18 cellular contexts compared by ENCODE assay signal in genomic region chr9:121336705-121337104, GRCh38. TPM values are rescaled to one million over a fixed set of nuclear protein-coding genes. Genes with fewer than 3 reads are reported as not detected.
DNase-seq lines count a peak whose midpoint lies in the region; ATAC-seq and TF ChIP-seq lines count a peak whose summit lies in the region.
"Had no signal": no experiment of that assay in that cellular context is flagged by ENCODE, and none has a peak within 500 bp of the region (broad histone marks: within the 10 kb centered on the region; RNA-seq: fewer than 3 reads in every experiment).

No MANE protein-coding gene starts in this region.

- CTCF ChIA-PET in GM10248 (lab: Yijun Ruan, JAX): interaction anchor here (0.8 to 1.6 kb wide), 2 partner anchors 17 to 21 kb away, joined by 3 to 10 read pairs; no protein-coding TSS in a partner anchor

- in situ Hi-C loops in HAP-1 (cut with MboI; ENCODE audit: low sequenced_read_pairs): no loop called here

- TF ChIP-seq CTCF in right atrium auricular region (IDR thresholded peaks at IDR 0.05) (no peak), psoas muscle (IDR thresholded peaks at IDR 0.05) (no peak), GM10248 (IDR thresholded peaks at IDR 0.05; ENCODE audit: control extremely low read depth, extremely low read depth, low read depth, missing control alignments) (no peak)

- POLR2A ChIA-PET in GM10248 (lab: Yijun Ruan, JAX): no interaction called here

- H3K4me1 ChIP-seq in right atrium auricular region (peaks cover 0 to 22% of the 10 kb centered on the region in 2 donors), right cardiac atrium (ENCODE audit: control insufficient read depth, insufficient read depth, low read length) (peaks cover 6% of the 10 kb centered on the region), psoas muscle (peaks cover 28% of the 10 kb centered on the region), HAP-1 (no peaks in the 10 kb centered on the region)

- no peaks in the 10 kb centered on the region for H3K27me3 Mint-ChIP-seq in immature natural killer cell (ENCODE audit: low read depth in 3 of 3)
- H3K27me3 Mint-ChIP-seq: CD4-positive, alpha-beta T cell had no signal

- H3K4me3 Mint-ChIP-seq in immature natural killer cell: peak overlapping the region; percentile 33 to 74 (median 60)
- H3K4me3 Mint-ChIP-seq: CD4-positive, alpha-beta T cell had no signal

- peaks cover 73 to 79% of the 10 kb centered on the region in 2 donors for H3K4me1 Mint-ChIP-seq in immature natural killer cell

- 77% methylated on average over 3 of the region's 3 CpGs for WGBS in right cardiac atrium
- WGBS in psoas muscle, 3 donors: 43 to 62% (median 50%) methylated on average over 3 of the region's 3 CpGs

- intact Hi-C loops in right cardiac atrium (cut with DNase I): no loop called here
- intact Hi-C loops in psoas muscle (cut with DNase I): no loop called here

- H3K9me3 ChIP-seq in right atrium auricular region (no peaks in the 10 kb centered on the region), right cardiac atrium (ENCODE audit: control insufficient read depth, low read length) (no peaks in the 10 kb centered on the region), psoas muscle (no peaks in the 10 kb centered on the region), HAP-1 (no peaks in the 10 kb centered on the region)

- peak overlapping the region; percentile 26 to 68 for H3K27ac ChIP-seq in right atrium auricular region
- no peak overlapping the region for H3K27ac ChIP-seq in right cardiac atrium (ENCODE audit: low read length)
- H3K27ac ChIP-seq in psoas muscle: peak overlapping the region; percentile 11

- peak overlapping the region; percentile 28 to 73 (median 56) for H3K27ac Mint-ChIP-seq in immature natural killer cell
- H3K27ac Mint-ChIP-seq: CD4-positive, alpha-beta T cell had no signal

- ATAC-seq in right cardiac atrium: no peak
- ATAC-seq in psoas muscle: no peak
- ATAC-seq: HCT116 had no signal

- no peak overlapping the region for H3K4me3 ChIP-seq in right atrium auricular region
- no peak overlapping the region for H3K4me3 ChIP-seq in right cardiac atrium (ENCODE audit: low read length)
- no peak overlapping the region for H3K4me3 ChIP-seq in psoas muscle
- no peak overlapping the region for H3K4me3 ChIP-seq in HAP-1

- H3K36me3 Mint-ChIP-seq in immature natural killer cell: peaks cover 8 to 61% (median 42%) of the 10 kb centered on the region in 3 donors

- peaks cover 68% of the 10 kb centered on the region for H3K36me3 ChIP-seq in right atrium auricular region
- peaks cover 3 to 74% of the 10 kb centered on the region in 2 donors for H3K36me3 ChIP-seq in psoas muscle (ENCODE audit: insufficient read depth in 1 of 2, low read depth in 1 of 2)
- no peaks in the 10 kb centered on the region; the same call in 1 of the 2 replicates for H3K36me3 ChIP-seq in HAP-1 (replicated peaks)

- DNase-seq in right atrium auricular region (ENCODE audit: low spot score) (no peak), right cardiac atrium (no peak), immature natural killer cell (no peak), psoas muscle (no peak), islet precursor cell (no peak), GM10248 (ENCODE audit: extremely low spot score) (no peak), NCI-H2081 (lab: John Stamatoyannopoulos, UW) (no peak), HAP-1 (ENCODE audit: low spot score in 2 of 2) (no peak)
- DNase-seq: CD4-positive, alpha-beta T cell; DMS79; IMR-90; NCI-H1417; NCI-H2081 treated with DMSO at 0.1 percent for 48 hours; NCI-H524; OCI-M1; RPMI8226 had no signal

- H3K27me3 ChIP-seq in right atrium auricular region (no peaks in the 10 kb centered on the region), right cardiac atrium (ENCODE audit: control insufficient read depth, insufficient read depth) (no peaks in the 10 kb centered on the region), psoas muscle (ENCODE audit: insufficient read depth in 3 of 3, low read length in 2 of 3) (no peaks in the 10 kb centered on the region), HAP-1 (ENCODE audit: low read depth) (no peaks in the 10 kb centered on the region)

- H3K9me3 Mint-ChIP-seq in immature natural killer cell: no peaks in the 10 kb centered on the region
- H3K9me3 Mint-ChIP-seq: CD4-positive, alpha-beta T cell had no signal

RNA-seq across cellular contexts. Expression of gene STOM, which starts 33.3 kb away (rescaled TPM):
- 100 to 1,000 TPM; 152 to 173 TPM for total RNA-seq in right atrium auricular region
- 100 to 1,000 TPM; 146 to 246 (median 172) TPM for total RNA-seq in right cardiac atrium
- polyA plus RNA-seq in right cardiac atrium: 153 TPM
- 100 to 1,000 TPM; 472 to 632 (median 495) TPM for polyA plus RNA-seq in immature natural killer cell
- total RNA-seq in psoas muscle: 100 to 1,000 TPM in 3 of 4 donors, 10 to 100 TPM in 1; 89.6 to 237 (median 114) TPM
- 10 to 100 TPM; 53.2 to 83.4 (median 62.2) TPM for polyA plus RNA-seq in psoas muscle
- total RNA-seq: HT-29 had no signal
